14 cellular contexts compared by ENCODE assay signal in the genomic region with DNA sequence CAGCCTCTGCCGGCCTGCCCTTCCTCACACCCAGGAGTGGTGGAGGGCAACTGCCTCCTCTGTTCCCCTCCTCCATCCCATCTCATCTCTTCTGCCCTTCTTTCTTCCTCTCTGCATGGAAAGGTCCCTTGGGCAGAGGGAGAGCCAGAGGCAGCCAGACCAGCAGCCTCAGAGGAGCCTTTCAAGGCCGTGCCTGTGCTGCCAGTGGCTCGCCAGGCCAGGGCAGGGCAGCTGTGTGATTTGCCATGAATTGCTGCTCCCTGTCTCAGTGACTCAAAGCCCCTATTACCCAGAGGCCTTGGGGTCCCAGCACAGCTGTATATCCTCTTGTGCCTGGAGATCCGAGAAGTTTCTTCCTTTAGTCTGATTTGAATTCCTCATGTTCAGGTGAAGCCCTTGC. TPM values are rescaled to one million over a fixed set of nuclear protein-coding genes. Genes with fewer than 3 reads are reported as not detected.
DNase-seq lines count a peak whose midpoint lies in the region; ATAC-seq, FAIRE-seq and TF ChIP-seq lines count a peak whose summit lies in the region.
"Had no signal": no experiment of that assay in that cellular context is flagged by ENCODE, and none has a peak within 500 bp of the region (broad histone marks: within the 10 kb centered on the region; RNA-seq: fewer than 3 reads in every experiment).

No MANE protein-coding gene starts in this region.

- H3K27ac ChIP-seq in HepG2 (ENCODE audit: extremely low read length, insufficient read depth, low read length) (no peak overlapping the region), right lobe of liver (no peak overlapping the region), layer of hippocampus (ENCODE audit: low read depth, low read length) (peak overlapping the region; percentile 99), sigmoid colon (peak overlapping the region; percentile 50 to 75 (median 61))
- H3K27ac ChIP-seq: PC-9 had no signal

- H3K9me3 ChIP-seq in HepG2 (ENCODE audit: low read length) (no peaks in the 10 kb centered on the region), right lobe of liver (no peaks in the 10 kb centered on the region), sigmoid colon (no peaks in the 10 kb centered on the region)

- TF ChIP-seq EP300 in HepG2 (IDR thresholded peaks at IDR 0.05; ENCODE audit: low read depth in 2 of 2, low read length in 2 of 2) (no peak), HepG2 (CRISPR knock-in tag; IDR thresholded peaks at IDR 0.05; ENCODE audit: borderline replicate concordance) (no peak), sigmoid colon (IDR thresholded peaks at IDR 0.05) (no peak)

- POLR2A ChIA-PET in HepG2 (lab: Yijun Ruan, JAX): no interaction called here

- no peak overlapping the region for H3K4me3 ChIP-seq in HepG2 (replicated peaks in 1 of 3; ENCODE audit: insufficient read depth in 1 of 3, low read depth in 2 of 3, low read length in 3 of 3)
- H3K4me3 ChIP-seq in right lobe of liver: no peak overlapping the region
- no peak overlapping the region for H3K4me3 ChIP-seq in sigmoid colon
- H3K4me3 ChIP-seq: PC-9 had no signal

- BruUV-seq in HepG2 (replicated peaks; lab: Mats Ljungman, UMichigan): no TSS peak

- CTCF ChIA-PET in HepG2 (lab: Yijun Ruan, JAX; ENCODE audit: low intra/inter-chr PET ratio, low total read pairs): no interaction called here

- ATAC-seq in HepG2: peak; percentile 23; the same call in 2 of the 3 replicates
- no peak for ATAC-seq in right lobe of liver
- no peak for ATAC-seq in HG03378 (IDR thresholded peaks at IDR 0.05; ENCODE audit: unreplicated experiment)
- no peak for ATAC-seq in GM21447 (IDR thresholded peaks at IDR 0.05; ENCODE audit: unreplicated experiment)
- ATAC-seq in HG02970 (IDR thresholded peaks at IDR 0.05; ENCODE audit: low FRiP score, unreplicated experiment): no peak

- no peak for FAIRE-seq in HepG2 (lab: Jason Lieb, UNC)

- H3K36me3 ChIP-seq in HepG2 (replicated peaks in 1 of 2; ENCODE audit: control insufficient read depth in 1 of 2, insufficient read depth in 2 of 2, low read length in 2 of 2) (no peaks in the 10 kb centered on the region), right lobe of liver (no peaks in the 10 kb centered on the region), sigmoid colon (no peaks in the 10 kb centered on the region)

- H3K27me3 ChIP-seq in HepG2 (ENCODE audit: control insufficient read depth in 1 of 2, insufficient read depth in 2 of 2, low read length in 2 of 2) (peaks cover 3 to 49% of the 10 kb centered on the region in 2 experiments; a peak in 4 of 5 replicates), right lobe of liver (no peaks in the 10 kb centered on the region), layer of hippocampus (ENCODE audit: control insufficient read depth, insufficient read depth, low read length) (no peaks in the 10 kb centered on the region), sigmoid colon (no peaks in the 10 kb centered on the region)

- no peak overlapping the region for H3K4me2 ChIP-seq in HepG2 (ENCODE audit: low read depth, low read length)
- H3K4me2 ChIP-seq: PC-9 had no signal

- in situ Hi-C loops in HepG2 (cut with HindIII; ENCODE audit: extremely low pct_ligation_motif_present, low pct_unique_long_range_greater_than_20kb): loop anchor here (10.0 kb wide), 1 partner anchor 185 kb away; no protein-coding TSS in a partner anchor

- DNase-seq in HepG2 (ENCODE audit: low spot score) (no peak), right lobe of liver (no peak), sigmoid colon (no peak), putamen (ENCODE audit: low spot score) (no peak)
- DNase-seq: activated B cell treated with CpG ODN at 0.5 μM for 24 hours, amniotic stem cell, H9, MM.1S, NCI-H524, PC-9 had no signal

- H3K9ac ChIP-seq in HepG2 (ENCODE audit: insufficient read depth, low read depth, low read length): no peak overlapping the region

- intact Hi-C loops in HepG2 (cut with micrococcal nuclease; ENCODE audit: unreplicated experiment) (no loop called here), right lobe of liver (cut with DNase I) (loop anchor here (10.0 kb wide), 2 partner anchors 175 to 185 kb away; no protein-coding TSS in a partner anchor), sigmoid colon (cut with DNase I) (loop anchor here (5.0 kb wide), 1 partner anchor 37 kb away; a partner anchor contains a TSS)

- no peaks in the 10 kb centered on the region for H3K79me2 ChIP-seq in HepG2 (ENCODE audit: insufficient read depth, low read length)

- 40% methylated on average over 3 of the region's 4 CpGs for WGBS in HepG2 (ENCODE audit: low lambda C conversion rate)
- WGBS in right lobe of liver (ENCODE audit: insufficient coverage, low coverage, low lambda C conversion rate, missing lambda C conversion rate): 60% methylated on average over 1 of the region's 4 CpGs
- WGBS in sigmoid colon, 2 donors: 39 to 69% methylated on average over 4 of the region's 4 CpGs

- H4K20me1 ChIP-seq in HepG2 (ENCODE audit: insufficient read depth, low read length): no peaks in the 10 kb centered on the region

- peaks cover 11% of the 10 kb centered on the region for H3K4me1 ChIP-seq in HepG2 (ENCODE audit: insufficient read depth, low read length)
- H3K4me1 ChIP-seq in right lobe of liver: no peaks in the 10 kb centered on the region
- H3K4me1 ChIP-seq in sigmoid colon: peaks cover 0 to 66% (median 51%) of the 10 kb centered on the region in 4 donors

- TF ChIP-seq POLR2A in HepG2 (IDR thresholded peaks at IDR 0.05; ENCODE audit: insufficient read depth in 1 of 2, low read depth in 2 of 2, low read length in 2 of 2) (no peak), right lobe of liver (IDR thresholded peaks at IDR 0.05) (no peak), sigmoid colon (IDR thresholded peaks at IDR 0.05) (no peak)

- H2AFZ ChIP-seq in HepG2 (ENCODE audit: low read length): no peak overlapping the region
- H2AFZ ChIP-seq: PC-9 had no signal

- TF ChIP-seq CTCF in HepG2 (CRISPR knock-in tag; IDR thresholded peaks at IDR 0.05) (no peak), right lobe of liver (IDR thresholded peaks at IDR 0.05) (no peak), sigmoid colon (IDR thresholded peaks at IDR 0.05) (no peak)

- TF ChIP-seq RAD21 in HepG2 (CRISPR knock-in tag; IDR thresholded peaks at IDR 0.05): no peak

TF ChIP-seq in HepG2, 621 proteins besides CTCF, POLR2A, EP300 and RAD21 (continues in another document):
- no peak for TF ChIP-seq MTF2 (CRISPR knock-in tag; IDR thresholded peaks at IDR 0.05; ENCODE audit: borderline replicate concordance)
- no peak for TF ChIP-seq GZF1 (CRISPR knock-in tag; IDR thresholded peaks at IDR 0.05)

RNA-seq across cellular contexts. Expression of a gene that starts 21.9 kb away (rescaled TPM):
- total RNA-seq in HepG2 (2016; rRNA removed; fragmentation: Illumina TruSeq; extraction: Trizol) (0.21 and 0.24 TPM in 2 replicates), right lobe of liver (1 to 10 TPM in 1 of 6 experiments, under 1 TPM in 5; 0.14 to 5.9 (median 0.30) TPM), sigmoid colon (1 to 10 TPM; 4.3 to 6.4 (median 5.6) TPM)
- total RNA-seq in HepG2 (2016; cell fraction: cytosol; rRNA removed; fragmentation: Illumina TruSeq; extraction: Trizol; ENCODE audit: low read depth): 0.35 and 0.71 TPM in 2 replicates
- total RNA-seq in HepG2 (2016; cell fraction: insoluble cytoplasmic fraction; rRNA removed; fragmentation: Illumina TruSeq; extraction: Trizol): 0.13 and 0.22 TPM in 2 replicates
- total RNA-seq in HepG2 (2016; cell fraction: membrane; rRNA removed; fragmentation: Illumina TruSeq; extraction: Trizol): 0.19 and 0.24 TPM in 2 replicates
- 0.28 and 0.37 TPM in 2 replicates for total RNA-seq in HepG2 (2016; cell fraction: nucleus; rRNA removed; fragmentation: Illumina TruSeq; extraction: Trizol)
- polyA plus RNA-seq in HepG2 (2011; rRNA removed) (0.12 and 0.26 TPM in 2 replicates), sigmoid colon (1 to 10 TPM in 1 of 3 donors, not detected in 2; 1.1 TPM)
- polyA plus RNA-seq in HepG2 (2011; cell fraction: cytosol; rRNA removed): 0.09 and 0.12 TPM in 2 replicates
- polyA plus RNA-seq in HepG2 (2011; cell fraction: nucleus; rRNA removed): 0.23 and 0.36 TPM in 2 replicates
- 0.07 and 0.23 TPM in 2 replicates for polyA plus RNA-seq in HepG2 (2012)
- 0.05 and 0.09 TPM in 2 replicates for polyA plus RNA-seq in HepG2 (2016; cell fraction: cytosol; fragmentation: Illumina TruSeq; extraction: Trizol; ENCODE audit: low read depth)
- 0.11 and 0.27 TPM in 2 replicates for polyA plus RNA-seq in HepG2 (2016; cell fraction: insoluble cytoplasmic fraction; fragmentation: Illumina TruSeq; extraction: Trizol; ENCODE audit: low read depth)
- 0.16 and 0.31 TPM in 2 replicates for polyA plus RNA-seq in HepG2 (2016; cell fraction: membrane; fragmentation: Illumina TruSeq; extraction: Trizol; ENCODE audit: low read depth)
- 0.20 and 0.56 TPM in 2 replicates for polyA plus RNA-seq in HepG2 (2016; cell fraction: nucleus; fragmentation: Illumina TruSeq; extraction: Trizol; ENCODE audit: insufficient read depth, low read depth)
- polyA minus RNA-seq in HepG2 (2011; rRNA and poly(A)+ RNA removed; ENCODE audit: low replicate concordance): 0.78 and 3.1 TPM in 2 replicates
- polyA minus RNA-seq in HepG2 (2011; cell fraction: cytosol; rRNA and poly(A)+ RNA removed): not detected in 2 replicates
- 0.26 TPM in 1 of 2 replicates, not detected in the other for polyA minus RNA-seq in HepG2 (2011; cell fraction: nucleus; rRNA and poly(A)+ RNA removed)

RNA-seq across cellular contexts. Expression of a gene that starts 38.1 kb away (rescaled TPM):
- 4.8 and 6.1 TPM in 2 replicates for total RNA-seq in HepG2 (2016; rRNA removed; fragmentation: Illumina TruSeq; extraction: Trizol)
- total RNA-seq in HepG2 (2016; cell fraction: cytosol; rRNA removed; fragmentation: Illumina TruSeq; extraction: Trizol; ENCODE audit: low read depth): 1.0 and 1.2 TPM in 2 replicates
- total RNA-seq in HepG2 (2016; cell fraction: insoluble cytoplasmic fraction; rRNA removed; fragmentation: Illumina TruSeq; extraction: Trizol): 4.8 and 5.9 TPM in 2 replicates
- total RNA-seq in HepG2 (2016; cell fraction: membrane; rRNA removed; fragmentation: Illumina TruSeq; extraction: Trizol): 2.2 and 2.7 TPM in 2 replicates
- 4.2 and 5.3 TPM in 2 replicates for total RNA-seq in HepG2 (2016; cell fraction: nucleus; rRNA removed; fragmentation: Illumina TruSeq; extraction: Trizol)
- polyA plus RNA-seq in HepG2 (2011; rRNA removed): 2.5 and 2.6 TPM in 2 replicates
- 1.4 and 2.1 TPM in 2 replicates for polyA plus RNA-seq in HepG2 (2011; cell fraction: cytosol; rRNA removed)
- 1.4 and 1.5 TPM in 2 replicates for polyA plus RNA-seq in HepG2 (2011; cell fraction: nucleus; rRNA removed)
- polyA plus RNA-seq in HepG2 (2012): 2.5 and 2.8 TPM in 2 replicates
- 0.22 and 0.28 TPM in 2 replicates for polyA plus RNA-seq in HepG2 (2016; cell fraction: cytosol; fragmentation: Illumina TruSeq; extraction: Trizol; ENCODE audit: low read depth)
- polyA plus RNA-seq in HepG2 (2016; cell fraction: insoluble cytoplasmic fraction; fragmentation: Illumina TruSeq; extraction: Trizol; ENCODE audit: low read depth): 3.7 TPM in 2 replicates
- polyA plus RNA-seq in HepG2 (2016; cell fraction: membrane; fragmentation: Illumina TruSeq; extraction: Trizol; ENCODE audit: low read depth): 0.66 and 0.70 TPM in 2 replicates
- 3.9 and 4.3 TPM in 2 replicates for polyA plus RNA-seq in HepG2 (2016; cell fraction: nucleus; fragmentation: Illumina TruSeq; extraction: Trizol; ENCODE audit: insufficient read depth, low read depth)
- polyA minus RNA-seq in HepG2 (2011; rRNA and poly(A)+ RNA removed; ENCODE audit: low replicate concordance): 4.2 and 16.5 TPM in 2 replicates
- 2.4 and 2.5 TPM in 2 replicates for polyA minus RNA-seq in HepG2 (2011; cell fraction: cytosol; rRNA and poly(A)+ RNA removed)
- polyA minus RNA-seq in HepG2 (2011; cell fraction: nucleus; rRNA and poly(A)+ RNA removed): 5.3 and 5.9 TPM in 2 replicates
- 1 to 10 TPM; 2.5 to 2.9 (median 2.6) TPM for total RNA-seq in right lobe of liver
- total RNA-seq in sigmoid colon: 10 to 100 TPM in 3 of 4 donors, 1 to 10 TPM in 1; 9.1 to 13.3 (median 12.7) TPM
- 1 to 10 TPM; 1.6 to 3.8 (median 2.4) TPM for polyA plus RNA-seq in sigmoid colon

Comparison
In these comparisons a context has a peak if more than half of its experiments do, and no peak if none do; other contexts are left out.
1. H3K27ac ChIP-seq: peak in layer of hippocampus (single experiment) and sigmoid colon (4 of 4); none in HepG2 (single experiment) and right lobe of liver (0 of 3).